ENCODE assay signal across 1 cellular context in the genomic region with DNA sequence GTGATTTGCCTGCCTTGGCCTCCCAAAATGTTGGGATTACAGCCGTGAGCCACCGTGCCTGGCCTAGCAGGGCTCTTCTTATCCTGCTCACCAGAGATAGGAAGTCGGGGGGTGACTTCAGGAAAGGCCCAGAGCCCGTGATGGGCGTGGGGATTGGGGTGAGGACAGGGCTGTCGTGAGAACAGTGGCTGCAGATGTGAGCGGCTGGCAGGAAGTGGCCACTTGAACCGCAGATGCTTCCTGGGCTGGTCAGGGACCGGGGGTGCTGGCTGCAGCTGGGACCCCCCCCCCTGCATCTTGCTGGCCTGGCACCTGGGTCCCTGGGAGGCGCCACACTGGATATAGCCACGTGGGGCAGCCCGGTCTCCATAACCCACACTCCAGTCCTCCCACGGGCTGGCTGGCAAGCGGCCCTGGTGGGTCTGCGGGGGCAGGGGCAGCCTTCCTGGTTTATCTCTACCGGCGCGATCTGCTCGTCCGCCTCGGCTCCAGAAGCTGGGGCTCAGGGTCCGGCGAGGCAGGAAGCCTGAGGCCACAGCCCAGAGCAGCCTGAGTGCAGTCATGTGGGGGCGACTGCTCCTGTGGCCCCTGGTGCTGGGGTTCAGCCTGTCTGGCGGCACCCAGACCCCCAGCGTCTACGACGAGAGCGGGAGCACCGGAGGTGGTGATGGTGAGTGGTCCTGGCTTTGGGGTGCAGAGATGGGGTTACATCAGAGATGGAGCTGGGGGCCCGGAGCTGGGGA.
TF ChIP-seq lines count a peak whose summit lies in the region.

Gene F2RL3 (plus strand): TSS at position 371 of the 743 bp plus-strand sequence. CDS start 191 bp downstream, at position 562.

TF ChIP-seq in K562, 482 proteins besides CTCF, POLR2A, EP300 and RAD21 (continued from another document and continues in another):
- no peak for TF ChIP-seq ZNF449 (CRISPR knock-in tag; IDR thresholded peaks at IDR 0.05)
- no peak for TF ChIP-seq TEAD4 (IDR thresholded peaks at IDR 0.05; ENCODE audit: low read length)
- TF ChIP-seq TEAD4 (CRISPR knock-in tag; IDR thresholded peaks at IDR 0.05; ENCODE audit: borderline replicate concordance), result no peak
- TF ChIP-seq, protein P1, sequence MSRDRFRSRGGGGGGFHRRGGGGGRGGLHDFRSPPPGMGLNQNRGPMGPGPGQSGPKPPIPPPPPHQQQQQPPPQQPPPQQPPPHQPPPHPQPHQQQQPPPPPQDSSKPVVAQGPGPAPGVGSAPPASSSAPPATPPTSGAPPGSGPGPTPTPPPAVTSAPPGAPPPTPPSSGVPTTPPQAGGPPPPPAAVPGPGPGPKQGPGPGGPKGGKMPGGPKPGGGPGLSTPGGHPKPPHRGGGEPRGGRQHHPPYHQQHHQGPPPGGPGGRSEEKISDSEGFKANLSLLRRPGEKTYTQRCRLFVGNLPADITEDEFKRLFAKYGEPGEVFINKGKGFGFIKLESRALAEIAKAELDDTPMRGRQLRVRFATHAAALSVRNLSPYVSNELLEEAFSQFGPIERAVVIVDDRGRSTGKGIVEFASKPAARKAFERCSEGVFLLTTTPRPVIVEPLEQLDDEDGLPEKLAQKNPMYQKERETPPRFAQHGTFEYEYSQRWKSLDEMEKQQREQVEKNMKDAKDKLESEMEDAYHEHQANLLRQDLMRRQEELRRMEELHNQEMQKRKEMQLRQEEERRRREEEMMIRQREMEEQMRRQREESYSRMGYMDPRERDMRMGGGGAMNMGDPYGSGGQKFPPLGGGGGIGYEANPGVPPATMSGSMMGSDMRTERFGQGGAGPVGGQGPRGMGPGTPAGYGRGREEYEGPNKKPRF (IDR thresholded peaks at IDR 0.05; ENCODE audit: low read depth, low read length), result no peak
- TF ChIP-seq TAF7 (tag; IDR thresholded peaks at IDR 0.05), result peak; percentile 16; the same call in 1 of the 2 replicates
- no peak for TF ChIP-seq ZNF76 (CRISPR knock-in tag; IDR thresholded peaks at IDR 0.05; ENCODE audit: borderline replicate concordance)
- TF ChIP-seq, protein P2, sequence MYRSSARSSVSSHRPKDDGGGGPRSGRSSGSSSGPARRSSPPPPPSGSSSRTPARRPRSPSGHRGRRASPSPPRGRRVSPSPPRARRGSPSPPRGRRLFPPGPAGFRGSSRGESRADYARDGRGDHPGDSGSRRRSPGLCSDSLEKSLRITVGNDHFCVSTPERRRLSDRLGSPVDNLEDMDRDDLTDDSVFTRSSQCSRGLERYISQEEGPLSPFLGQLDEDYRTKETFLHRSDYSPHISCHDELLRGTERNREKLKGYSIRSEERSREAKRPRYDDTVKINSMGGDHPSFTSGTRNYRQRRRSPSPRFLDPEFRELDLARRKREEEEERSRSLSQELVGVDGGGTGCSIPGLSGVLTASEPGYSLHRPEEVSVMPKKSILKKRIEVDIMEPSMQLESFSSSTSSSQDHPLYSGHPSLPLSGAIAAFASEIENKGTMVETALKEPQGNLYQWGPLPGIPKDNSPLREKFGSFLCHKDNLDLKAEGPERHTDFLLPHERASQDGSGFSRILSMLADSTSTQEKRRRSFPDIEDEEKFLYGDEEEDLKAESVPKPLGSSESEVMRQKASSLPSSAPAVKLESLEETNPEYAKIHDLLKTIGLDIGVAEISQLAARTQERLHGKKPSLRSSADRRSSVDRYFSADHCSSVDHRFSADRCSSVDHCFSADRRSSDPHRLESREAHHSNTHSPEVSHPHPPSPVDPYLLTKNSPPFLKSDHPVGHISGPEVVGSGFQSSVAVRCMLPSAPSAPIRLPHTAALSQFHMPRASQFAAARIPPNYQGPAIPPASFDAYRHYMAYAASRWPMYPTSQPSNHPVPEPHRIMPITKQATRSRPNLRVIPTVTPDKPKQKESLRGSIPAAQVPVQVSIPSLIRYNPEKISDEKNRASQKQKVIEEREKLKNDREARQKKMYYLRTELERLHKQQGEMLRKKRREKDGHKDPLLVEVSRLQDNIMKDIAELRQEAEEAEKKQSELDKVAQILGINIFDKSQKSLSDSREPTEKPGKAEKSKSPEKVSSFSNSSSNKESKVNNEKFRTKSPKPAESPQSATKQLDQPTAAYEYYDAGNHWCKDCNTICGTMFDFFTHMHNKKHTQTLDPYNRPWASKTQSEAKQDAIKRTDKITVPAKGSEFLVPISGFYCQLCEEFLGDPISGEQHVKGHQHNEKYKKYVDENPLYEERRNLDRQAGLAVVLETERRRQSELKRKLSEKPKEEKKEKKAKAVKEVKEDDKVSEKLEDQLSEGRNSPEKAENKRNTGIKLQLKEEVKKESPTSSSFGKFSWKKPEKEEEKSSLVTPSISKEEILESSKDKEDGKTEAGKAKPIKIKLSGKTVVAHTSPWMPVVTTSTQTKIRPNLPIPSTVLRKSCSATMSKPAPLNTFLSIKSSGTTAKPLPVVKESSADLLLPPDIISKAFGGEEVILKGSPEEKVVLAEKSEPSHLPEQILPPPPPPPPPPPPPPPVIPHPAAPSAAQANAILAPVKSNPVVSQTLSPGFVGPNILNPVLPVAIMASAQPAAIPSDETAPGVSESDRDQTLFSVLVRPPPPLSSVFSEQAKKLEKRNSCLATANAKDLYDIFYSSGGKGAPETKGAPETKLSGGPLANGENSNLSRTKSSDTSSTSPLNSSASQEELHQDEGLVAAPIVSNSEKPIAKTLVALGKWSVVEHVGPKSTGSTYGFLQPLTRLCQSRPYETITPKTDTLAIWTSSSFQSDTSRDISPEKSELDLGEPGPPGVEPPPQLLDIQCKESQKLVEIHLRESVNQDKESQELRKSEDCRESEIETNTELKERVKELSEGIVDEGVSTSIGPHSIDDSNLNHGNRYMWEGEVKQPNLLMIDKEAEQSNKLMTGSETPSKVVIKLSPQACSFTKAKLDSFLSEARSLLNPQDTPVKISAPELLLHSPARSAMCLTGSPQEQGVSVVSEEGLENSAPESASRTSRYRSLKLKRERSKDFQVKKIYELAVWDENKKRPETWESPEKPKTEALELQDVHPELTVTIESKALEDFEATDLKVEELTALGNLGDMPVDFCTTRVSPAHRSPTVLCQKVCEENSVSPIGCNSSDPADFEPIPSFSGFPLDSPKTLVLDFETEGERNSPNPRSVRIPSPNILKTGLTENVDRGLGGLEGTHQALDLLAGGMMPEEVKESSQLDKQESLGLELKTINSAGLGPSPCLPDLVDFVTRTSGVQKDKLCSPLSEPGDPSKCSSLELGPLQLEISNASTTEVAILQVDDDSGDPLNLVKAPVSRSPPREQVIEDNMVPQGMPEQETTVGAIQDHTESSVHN (IDR thresholded peaks at IDR 0.05; ENCODE audit: borderline replicate concordance in 1 of 2, low read depth in 1 of 2), result no peak
- TF ChIP-seq ZC3H8 (IDR thresholded peaks at IDR 0.05), result no peak
- TF ChIP-seq ELF4 (CRISPR knock-in tag; IDR thresholded peaks at IDR 0.05), result no peak
- TF ChIP-seq, protein P3, sequence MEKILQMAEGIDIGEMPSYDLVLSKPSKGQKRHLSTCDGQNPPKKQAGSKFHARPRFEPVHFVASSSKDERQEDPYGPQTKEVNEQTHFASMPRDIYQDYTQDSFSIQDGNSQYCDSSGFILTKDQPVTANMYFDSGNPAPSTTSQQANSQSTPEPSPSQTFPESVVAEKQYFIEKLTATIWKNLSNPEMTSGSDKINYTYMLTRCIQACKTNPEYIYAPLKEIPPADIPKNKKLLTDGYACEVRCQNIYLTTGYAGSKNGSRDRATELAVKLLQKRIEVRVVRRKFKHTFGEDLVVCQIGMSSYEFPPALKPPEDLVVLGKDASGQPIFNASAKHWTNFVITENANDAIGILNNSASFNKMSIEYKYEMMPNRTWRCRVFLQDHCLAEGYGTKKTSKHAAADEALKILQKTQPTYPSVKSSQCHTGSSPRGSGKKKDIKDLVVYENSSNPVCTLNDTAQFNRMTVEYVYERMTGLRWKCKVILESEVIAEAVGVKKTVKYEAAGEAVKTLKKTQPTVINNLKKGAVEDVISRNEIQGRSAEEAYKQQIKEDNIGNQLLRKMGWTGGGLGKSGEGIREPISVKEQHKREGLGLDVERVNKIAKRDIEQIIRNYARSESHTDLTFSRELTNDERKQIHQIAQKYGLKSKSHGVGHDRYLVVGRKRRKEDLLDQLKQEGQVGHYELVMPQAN (IDR thresholded peaks at IDR 0.05; ENCODE audit: borderline replicate concordance), result no peak
- 0 out of 2 replicates have a peak, but pooled peaks have one; percentile 63 for TF ChIP-seq FOXP1 (CRISPR knock-in tag; IDR thresholded peaks at IDR 0.05)
- peak; percentile 72; the same call in 1 of the 2 replicates for TF ChIP-seq CTBP1 (IDR thresholded peaks at IDR 0.05; ENCODE audit: borderline replicate concordance)
- no peak for TF ChIP-seq ZNF561 (CRISPR knock-in tag; conservative IDR thresholded peaks at IDR 0.05)
- no peak for TF ChIP-seq KDM2B (CRISPR knock-in tag; IDR thresholded peaks at IDR 0.05)
- peak; percentile 47; the same call in 1 of the 2 replicates for TF ChIP-seq SOX6 (IDR thresholded peaks at IDR 0.05)
- TF ChIP-seq, protein P4, sequence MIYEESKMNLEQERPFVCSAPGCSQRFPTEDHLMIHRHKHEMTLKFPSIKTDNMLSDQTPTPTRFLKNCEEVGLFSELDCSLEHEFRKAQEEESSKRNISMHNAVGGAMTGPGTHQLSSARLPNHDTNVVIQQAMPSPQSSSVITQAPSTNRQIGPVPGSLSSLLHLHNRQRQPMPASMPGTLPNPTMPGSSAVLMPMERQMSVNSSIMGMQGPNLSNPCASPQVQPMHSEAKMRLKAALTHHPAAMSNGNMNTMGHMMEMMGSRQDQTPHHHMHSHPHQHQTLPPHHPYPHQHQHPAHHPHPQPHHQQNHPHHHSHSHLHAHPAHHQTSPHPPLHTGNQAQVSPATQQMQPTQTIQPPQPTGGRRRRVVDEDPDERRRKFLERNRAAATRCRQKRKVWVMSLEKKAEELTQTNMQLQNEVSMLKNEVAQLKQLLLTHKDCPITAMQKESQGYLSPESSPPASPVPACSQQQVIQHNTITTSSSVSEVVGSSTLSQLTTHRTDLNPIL (CRISPR knock-in tag; IDR thresholded peaks at IDR 0.05), result no peak
- no peak for TF ChIP-seq CREBBP (IDR thresholded peaks at IDR 0.05; ENCODE audit: low read depth, low read length)
- TF ChIP-seq MAX (CRISPR knock-in tag; IDR thresholded peaks at IDR 0.05), result peak; percentile 86
- TF ChIP-seq, protein P5, sequence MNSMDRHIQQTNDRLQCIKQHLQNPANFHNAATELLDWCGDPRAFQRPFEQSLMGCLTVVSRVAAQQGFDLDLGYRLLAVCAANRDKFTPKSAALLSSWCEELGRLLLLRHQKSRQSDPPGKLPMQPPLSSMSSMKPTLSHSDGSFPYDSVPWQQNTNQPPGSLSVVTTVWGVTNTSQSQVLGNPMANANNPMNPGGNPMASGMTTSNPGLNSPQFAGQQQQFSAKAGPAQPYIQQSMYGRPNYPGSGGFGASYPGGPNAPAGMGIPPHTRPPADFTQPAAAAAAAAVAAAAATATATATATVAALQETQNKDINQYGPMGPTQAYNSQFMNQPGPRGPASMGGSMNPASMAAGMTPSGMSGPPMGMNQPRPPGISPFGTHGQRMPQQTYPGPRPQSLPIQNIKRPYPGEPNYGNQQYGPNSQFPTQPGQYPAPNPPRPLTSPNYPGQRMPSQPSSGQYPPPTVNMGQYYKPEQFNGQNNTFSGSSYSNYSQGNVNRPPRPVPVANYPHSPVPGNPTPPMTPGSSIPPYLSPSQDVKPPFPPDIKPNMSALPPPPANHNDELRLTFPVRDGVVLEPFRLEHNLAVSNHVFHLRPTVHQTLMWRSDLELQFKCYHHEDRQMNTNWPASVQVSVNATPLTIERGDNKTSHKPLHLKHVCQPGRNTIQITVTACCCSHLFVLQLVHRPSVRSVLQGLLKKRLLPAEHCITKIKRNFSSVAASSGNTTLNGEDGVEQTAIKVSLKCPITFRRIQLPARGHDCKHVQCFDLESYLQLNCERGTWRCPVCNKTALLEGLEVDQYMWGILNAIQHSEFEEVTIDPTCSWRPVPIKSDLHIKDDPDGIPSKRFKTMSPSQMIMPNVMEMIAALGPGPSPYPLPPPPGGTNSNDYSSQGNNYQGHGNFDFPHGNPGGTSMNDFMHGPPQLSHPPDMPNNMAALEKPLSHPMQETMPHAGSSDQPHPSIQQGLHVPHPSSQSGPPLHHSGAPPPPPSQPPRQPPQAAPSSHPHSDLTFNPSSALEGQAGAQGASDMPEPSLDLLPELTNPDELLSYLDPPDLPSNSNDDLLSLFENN (IDR thresholded peaks at IDR 0.05; ENCODE audit: low read depth in 2 of 2, low read length in 2 of 2), result no peak
- TF ChIP-seq, protein P6, sequence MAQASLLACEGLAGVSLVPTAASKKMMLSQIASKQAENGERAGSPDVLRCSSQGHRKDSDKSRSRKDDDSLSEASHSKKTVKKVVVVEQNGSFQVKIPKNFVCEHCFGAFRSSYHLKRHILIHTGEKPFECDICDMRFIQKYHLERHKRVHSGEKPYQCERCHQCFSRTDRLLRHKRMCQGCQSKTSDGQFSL (CRISPR knock-in tag; IDR thresholded peaks at IDR 0.05), result peak; percentile 96
- TF ChIP-seq, protein P6 (tag; IDR thresholded peaks at IDR 0.05), result peak in 1 of 2 experiments; percentile 71; a peak in 2 of 4 replicates
- TF ChIP-seq, protein P7, sequence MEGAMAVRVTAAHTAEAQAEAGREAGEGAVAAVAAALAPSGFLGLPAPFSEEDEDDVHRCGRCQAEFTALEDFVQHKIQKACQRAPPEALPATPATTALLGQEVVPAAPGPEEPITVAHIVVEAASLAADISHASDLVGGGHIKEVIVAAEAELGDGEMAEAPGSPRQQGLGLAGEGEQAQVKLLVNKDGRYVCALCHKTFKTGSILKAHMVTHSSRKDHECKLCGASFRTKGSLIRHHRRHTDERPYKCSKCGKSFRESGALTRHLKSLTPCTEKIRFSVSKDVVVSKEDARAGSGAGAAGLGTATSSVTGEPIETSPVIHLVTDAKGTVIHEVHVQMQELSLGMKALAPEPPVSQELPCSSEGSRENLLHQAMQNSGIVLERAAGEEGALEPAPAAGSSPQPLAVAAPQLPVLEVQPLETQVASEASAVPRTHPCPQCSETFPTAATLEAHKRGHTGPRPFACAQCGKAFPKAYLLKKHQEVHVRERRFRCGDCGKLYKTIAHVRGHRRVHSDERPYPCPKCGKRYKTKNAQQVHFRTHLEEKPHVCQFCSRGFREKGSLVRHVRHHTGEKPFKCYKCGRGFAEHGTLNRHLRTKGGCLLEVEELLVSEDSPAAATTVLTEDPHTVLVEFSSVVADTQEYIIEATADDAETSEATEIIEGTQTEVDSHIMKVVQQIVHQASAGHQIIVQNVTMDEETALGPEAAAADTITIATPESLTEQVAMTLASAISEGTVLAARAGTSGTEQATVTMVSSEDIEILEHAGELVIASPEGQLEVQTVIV (CRISPR knock-in tag; IDR thresholded peaks at IDR 0.05; ENCODE audit: borderline replicate concordance), result no peak
